ENCODE assay signal across 2 cellular contexts in genomic region chr12:4392223-4392742, GRCh38.
TF ChIP-seq lines count a peak whose summit lies in the region.

No MANE protein-coding gene starts in this region.

TF ChIP-seq in liver, 16 proteins besides CTCF, POLR2A, EP300 and RAD21:
- TF ChIP-seq MAX (IDR thresholded peaks at IDR 0.05) (no peak), NR2F2 (IDR thresholded peaks at IDR 0.05) (peak; percentile 97), RXRA (IDR thresholded peaks at IDR 0.05) (no peak), EGR1 (IDR thresholded peaks at IDR 0.05; ENCODE audit: low read depth in 2 of 2) (no peak), SP1 (IDR thresholded peaks at IDR 0.05) (peak; percentile 17), YY1 (IDR thresholded peaks at IDR 0.05) (no peak), GABPA (IDR thresholded peaks at IDR 0.05 in 1 of 2, conservative IDR thresholded peaks at IDR 0.05 in 1 of 2) (no peak)
TF ChIP-seq in liver: peak in this region for 2.

TF ChIP-seq in HepG2, 621 proteins besides CTCF, POLR2A, EP300 and RAD21:
- TF ChIP-seq DBP (CRISPR knock-in tag; IDR thresholded peaks at IDR 0.05; ENCODE audit: not compliant biosample characterization) (no peak), ZBTB37 (CRISPR knock-in tag; IDR thresholded peaks at IDR 0.05) (no peak), ZNF484 (CRISPR knock-in tag; IDR thresholded peaks at IDR 0.05; ENCODE audit: borderline replicate concordance, low read depth) (no peak), GPBP1L1 (CRISPR knock-in tag; IDR thresholded peaks at IDR 0.05) (no peak), MZF1 (CRISPR knock-in tag; IDR thresholded peaks at IDR 0.05; ENCODE audit: borderline replicate concordance) (no peak), HNF1B (CRISPR knock-in tag; IDR thresholded peaks at IDR 0.05) (no peak), MAFK (conservative IDR thresholded peaks at IDR 0.05 in 1 of 2, IDR thresholded peaks at IDR 0.05 in 1 of 2; ENCODE audit: low read length in 2 of 2) (no peak)
